Comparison of ENCODE assay signal across 26 cellular contexts in the genomic region with DNA sequence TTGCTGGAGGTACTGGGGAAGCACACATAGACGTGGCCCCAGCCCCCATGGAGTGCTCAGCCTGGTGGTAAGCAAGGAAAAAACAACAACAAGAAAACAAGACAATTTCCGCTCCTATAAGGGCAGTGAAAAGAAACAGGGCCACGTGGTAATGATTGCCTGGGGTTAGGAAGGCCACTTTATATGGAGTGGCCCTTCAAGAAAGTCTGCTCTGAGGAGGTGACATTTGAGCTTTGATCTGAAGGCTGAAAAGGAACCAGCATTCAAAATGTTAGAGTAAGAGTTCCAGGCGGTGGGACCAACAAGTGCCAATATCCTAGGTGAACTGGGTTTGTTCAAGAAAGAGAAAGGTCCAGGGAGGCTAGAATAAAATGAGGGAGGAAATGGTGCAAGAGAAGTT.
"Had no signal": no experiment of that assay in that cellular context is flagged by ENCODE, and none has a peak within 500 bp of the region (broad histone marks: within the 10 kb centered on the region; RNA-seq: fewer than 3 reads in every experiment).

No MANE protein-coding gene starts in this region.

- H3K4me3 ChIP-seq: breast epithelium, colonic mucosa, gastroesophageal sphincter, hepatocyte, ovary, right lobe of liver, tibial nerve had no signal

- ATAC-seq: gastroesophageal sphincter; left cardiac atrium; right lobe of liver; stimulated activated naive CD8-positive, alpha-beta T cell treated with anti-CD3 and anti-CD28 coated beads, Interleukin-15, Interleukin-2, amounts not matched to agents 100 U/mL and 50 U/mL, for 24 hours had no signal

- H3K27me3 Mint-ChIP-seq: activated naive CD8-positive, alpha-beta T cell treated with anti-CD3 and anti-CD28 coated beads for 36 hours; central memory CD8-positive, alpha-beta T cell; naive B cell had no signal

- DNase-seq: activated CD4-positive, alpha-beta T cell treated with anti-CD3 and anti-CD28 coated beads for 4 hours; activated CD4-positive, alpha-beta T cell treated with anti-CD3 and anti-CD28 coated beads, Interleukin-2, amount 50 U/mL, for 4 hours; activated effector memory CD4-positive, alpha-beta T cell treated with anti-CD3 and anti-CD28 coated beads, Interleukin-2, amount 50 U/mL, for 16 hours; activated naive CD4-positive, alpha-beta T cell treated with anti-CD3 and anti-CD28 coated beads for 36 hours; activated naive CD8-positive, alpha-beta T cell treated with anti-CD3 and anti-CD28 coated beads for 36 hours; activated T-cell treated with anti-CD3 and anti-CD28 coated beads for 4 hours; amniotic stem cell; colonic mucosa; effector memory CD4-positive, alpha-beta T cell; erythroblast; islet precursor cell; left cardiac atrium; mammary epithelial cell; naive B cell; right lobe of liver; stimulated activated CD4-positive, alpha-beta T cell treated with anti-CD3 and anti-CD28 coated beads, Interleukin-2, amount 100 ng/mL, for 48 hours; stimulated activated naive CD8-positive, alpha-beta T cell treated with anti-CD3 and anti-CD28 coated beads, Interleukin-15, Interleukin-2, amounts not matched to agents 100 U/mL and 50 U/mL, for 24 hours; T-helper 2 cell had no signal

- H3K27me3 ChIP-seq: breast epithelium, colonic mucosa, hepatocyte, ovary, right lobe of liver, tibial nerve had no signal

- H3K9me3 ChIP-seq: breast epithelium, colonic mucosa, gastroesophageal sphincter, ovary, right lobe of liver, tibial nerve had no signal

- FAIRE-seq: urothelium cell line had no signal

- H3K36me3 Mint-ChIP-seq: activated naive CD8-positive, alpha-beta T cell treated with anti-CD3 and anti-CD28 coated beads for 36 hours; naive B cell had no signal

- H3K27ac Mint-ChIP-seq: activated naive CD4-positive, alpha-beta T cell treated with anti-CD3 and anti-CD28 coated beads for 36 hours; activated naive CD8-positive, alpha-beta T cell treated with anti-CD3 and anti-CD28 coated beads for 36 hours; naive B cell; progenitor cell of endocrine pancreas had no signal

- H3K36me3 ChIP-seq: breast epithelium, colonic mucosa, gastroesophageal sphincter, ovary, right lobe of liver, tibial nerve had no signal

- H3K4me3 Mint-ChIP-seq: activated naive CD4-positive, alpha-beta T cell treated with anti-CD3 and anti-CD28 coated beads for 36 hours; activated naive CD8-positive, alpha-beta T cell treated with anti-CD3 and anti-CD28 coated beads for 36 hours; central memory CD8-positive, alpha-beta T cell; naive B cell had no signal

- H3K4me1 Mint-ChIP-seq: activated naive CD8-positive, alpha-beta T cell treated with anti-CD3 and anti-CD28 coated beads for 36 hours; central memory CD8-positive, alpha-beta T cell had no signal

- H3K9me3 Mint-ChIP-seq: activated naive CD4-positive, alpha-beta T cell treated with anti-CD3 and anti-CD28 coated beads for 36 hours; activated naive CD8-positive, alpha-beta T cell treated with anti-CD3 and anti-CD28 coated beads for 36 hours; central memory CD8-positive, alpha-beta T cell; naive B cell had no signal

- H3K27ac ChIP-seq: breast epithelium, colonic mucosa, gastroesophageal sphincter, hepatocyte, ovary, right lobe of liver, tibial nerve had no signal

- H3K4me1 ChIP-seq: breast epithelium, colonic mucosa, tibial nerve had no signal
